ENCODE assay signal across 18 cellular contexts in genomic region chr5:1169608-1170115, GRCh38. TPM values are rescaled to one million over a fixed set of nuclear protein-coding genes. Genes with fewer than 3 reads are reported as not detected.
DNase-seq lines count a peak whose midpoint lies in the region; ATAC-seq and TF ChIP-seq lines count a peak whose summit lies in the region.
"Had no signal": no experiment of that assay in that cellular context is flagged by ENCODE, and none has a peak within 500 bp of the region (broad histone marks: within the 10 kb centered on the region; RNA-seq: fewer than 3 reads in every experiment).

No MANE protein-coding gene starts in this region.

- H3K4me1 Mint-ChIP-seq in natural killer cell treated with Interleukin-12 subunit alpha and Interleukin-12 subunit beta and Interleukin-15 and Interleukin-18, amount 100 ng/mL, for 72 hours (ENCODE audit: low read depth in 2 of 2), result peaks cover 12 to 20% of the 10 kb centered on the region in 2 donors
- peaks cover 16 to 21% of the 10 kb centered on the region in 2 donors for H3K4me1 Mint-ChIP-seq in natural killer cell
- peaks cover 4% of the 10 kb centered on the region for H3K4me1 Mint-ChIP-seq in chondrocyte (ENCODE audit: low read depth)
- H3K4me1 Mint-ChIP-seq in MCF 10A (ENCODE audit: insufficient read depth, unreplicated experiment), result peaks cover 6% of the 10 kb centered on the region

- H3K9me3 ChIP-seq in lower lobe of right lung (no peaks in the 10 kb centered on the region), aorta (ENCODE audit: control insufficient read depth, low read length) (no peaks in the 10 kb centered on the region)
- H3K9me3 ChIP-seq: A549, BE2C had no signal

- TF ChIP-seq CTCF in natural killer cell (IDR thresholded peaks at IDR 0.05) (no peak), chondrocyte (IDR thresholded peaks at IDR 0.05) (no peak), lower lobe of right lung (IDR thresholded peaks at IDR 0.05) (no peak), MCF 10A (IDR thresholded peaks at IDR 0.05; ENCODE audit: unreplicated experiment) (no peak)

- H3K27me3 Mint-ChIP-seq in natural killer cell treated with Interleukin-12 subunit alpha and Interleukin-12 subunit beta and Interleukin-15 and Interleukin-18, amount 100 ng/mL, for 72 hours, result peaks cover 10 to 13% of the 10 kb centered on the region in 2 donors
- H3K27me3 Mint-ChIP-seq in natural killer cell (ENCODE audit: low read depth in 2 of 2) (peaks cover 6 to 15% of the 10 kb centered on the region in 2 donors), chondrocyte (ENCODE audit: low read depth) (peaks cover 22% of the 10 kb centered on the region), MCF 10A (ENCODE audit: insufficient read depth, unreplicated experiment) (peaks cover 12% of the 10 kb centered on the region)

- H3K36me3 ChIP-seq in lower lobe of right lung (no peaks in the 10 kb centered on the region), aorta (ENCODE audit: control insufficient read depth in 1 of 2, insufficient read depth in 2 of 2, low read length in 1 of 2) (no peaks in the 10 kb centered on the region)
- H3K36me3 ChIP-seq: BE2C had no signal

- no peaks in the 10 kb centered on the region for H3K36me3 Mint-ChIP-seq in natural killer cell treated with Interleukin-12 subunit alpha and Interleukin-12 subunit beta and Interleukin-15 and Interleukin-18, amount 100 ng/mL, for 72 hours
- no peaks in the 10 kb centered on the region for H3K36me3 Mint-ChIP-seq in natural killer cell
- no peaks in the 10 kb centered on the region for H3K36me3 Mint-ChIP-seq in chondrocyte (ENCODE audit: low read depth)
- H3K36me3 Mint-ChIP-seq in MCF 10A (ENCODE audit: insufficient read depth, unreplicated experiment), result no peaks in the 10 kb centered on the region
- H3K36me3 Mint-ChIP-seq: CD4-positive, alpha-beta memory T cell had no signal

- peak; percentile 10 for DNase-seq in natural killer cell treated with Interleukin-12 subunit alpha and Interleukin-12 subunit beta and Interleukin-15 and Interleukin-18, amount 100 ng/mL, for 72 hours (ENCODE audit: low spot score)
- DNase-seq in natural killer cell, result no peak
- DNase-seq in chondrocyte (ENCODE audit: low spot score), result peak; percentile 78
- peak; percentile 27 for DNase-seq in lower lobe of right lung
- DNase-seq in aorta, result peak; percentile 29 to 33
- no peak for DNase-seq in MCF 10A (ENCODE audit: unreplicated experiment)
- no peak for DNase-seq in HCEC 1CT
- DNase-seq in left colon, result no peak
- DNase-seq: BE2C; CD4-positive, alpha-beta memory T cell; DMS153; GDM1; GOT3 had no signal

- no peak overlapping the region for H3K27ac Mint-ChIP-seq in natural killer cell treated with Interleukin-12 subunit alpha and Interleukin-12 subunit beta and Interleukin-15 and Interleukin-18, amount 100 ng/mL, for 72 hours
- no peak overlapping the region for H3K27ac Mint-ChIP-seq in natural killer cell
- no peak overlapping the region for H3K27ac Mint-ChIP-seq in chondrocyte (ENCODE audit: unreplicated experiment)
- H3K27ac Mint-ChIP-seq in MCF 10A (ENCODE audit: low read depth, unreplicated experiment), result no peak overlapping the region
- H3K27ac Mint-ChIP-seq: CD4-positive, alpha-beta memory T cell had no signal

- CTCF ChIA-PET in MCF 10A (lab: Yijun Ruan, JAX), result interaction anchor here (0.9 to 4.1 kb wide), 12 partner anchors 13 to 484 kb away, joined by 3 to 20 read pairs (median 4); no protein-coding TSS in a partner anchor

- no peaks in the 10 kb centered on the region for H3K9me3 Mint-ChIP-seq in natural killer cell treated with Interleukin-12 subunit alpha and Interleukin-12 subunit beta and Interleukin-15 and Interleukin-18, amount 100 ng/mL, for 72 hours
- H3K9me3 Mint-ChIP-seq in natural killer cell (no peaks in the 10 kb centered on the region), chondrocyte (ENCODE audit: low read depth) (no peaks in the 10 kb centered on the region), MCF 10A (ENCODE audit: unreplicated experiment) (no peaks in the 10 kb centered on the region)
- H3K9me3 Mint-ChIP-seq: CD4-positive, alpha-beta memory T cell had no signal

- no peak overlapping the region for H3K4me3 Mint-ChIP-seq in natural killer cell treated with Interleukin-12 subunit alpha and Interleukin-12 subunit beta and Interleukin-15 and Interleukin-18, amount 100 ng/mL, for 72 hours
- H3K4me3 Mint-ChIP-seq in natural killer cell, result no peak overlapping the region
- no peak overlapping the region for H3K4me3 Mint-ChIP-seq in chondrocyte (ENCODE audit: unreplicated experiment)
- H3K4me3 Mint-ChIP-seq in MCF 10A (ENCODE audit: unreplicated experiment), result no peak overlapping the region
- H3K4me3 Mint-ChIP-seq: CD4-positive, alpha-beta memory T cell had no signal

- no peak overlapping the region for H3K27ac ChIP-seq in lower lobe of right lung
- no peak overlapping the region for H3K27ac ChIP-seq in aorta (ENCODE audit: low read depth in 1 of 2, low read length in 2 of 2)
- H3K27ac ChIP-seq: A549, C4-2B, HL-60 had no signal

- H3K4me1 ChIP-seq in lower lobe of right lung, result peaks cover 11% of the 10 kb centered on the region
- no peaks in the 10 kb centered on the region for H3K4me1 ChIP-seq in aorta (ENCODE audit: control insufficient read depth in 1 of 2, insufficient read depth in 2 of 2, low read length in 2 of 2)

- 86 to 90% methylated on average over 14 of the region's 14 CpGs for WGBS in aorta, 2 donors

- no peak for ATAC-seq in natural killer cell treated with Interleukin-12 subunit alpha and Interleukin-12 subunit beta and Interleukin-15 and Interleukin-18, amount 100 ng/mL, for 72 hours
- no peak for ATAC-seq in natural killer cell
- no peak for ATAC-seq in lower lobe of right lung
- no peak for ATAC-seq in aorta (ENCODE audit: low FRiP score)
- no peak for ATAC-seq in left colon
- ATAC-seq: A549, HCT116 had no signal

- no TSS peak for BruUV-seq in MCF 10A (replicated peaks; lab: Mats Ljungman, UMichigan)

- intact Hi-C loops in natural killer cell (cut with micrococcal nuclease) (no loop called here), lower lobe of right lung (cut with DNase I) (no loop called here), aorta (cut with DNase I) (loop anchor here (2.0 to 5.0 kb wide), 2 partner anchors 475 to 478 kb away; no protein-coding TSS in a partner anchor), MCF 10A (cut with micrococcal nuclease) (loop anchor here (5.0 to 10.0 kb wide), 3 partner anchors 167 to 497 kb away; partner anchors contain the start of gene CLPTM1L), left colon (cut with DNase I, micrococcal nuclease) (loop anchor here in 1 of 2 donors (10.0 kb wide), 1 partner anchor 475 kb away; no protein-coding TSS in a partner anchor)

- POLR2A ChIA-PET in MCF 10A (lab: Yijun Ruan, JAX), result no interaction called here

- H3K4me3 ChIP-seq in lower lobe of right lung (no peak overlapping the region), aorta (ENCODE audit: low read length in 2 of 2) (no peak overlapping the region)
- H3K4me3 ChIP-seq: A549 had no signal

- peaks cover 7% of the 10 kb centered on the region for H3K27me3 ChIP-seq in lower lobe of right lung (ENCODE audit: low read depth)
- no peaks in the 10 kb centered on the region for H3K27me3 ChIP-seq in aorta (ENCODE audit: control insufficient read depth in 1 of 2, insufficient read depth in 2 of 2, low read length in 1 of 2)
- H3K27me3 ChIP-seq: BE2C had no signal

RNA-seq across cellular contexts. Expression of gene SLC6A19, which starts 31.7 kb away (rescaled TPM):
- not detected for total RNA-seq in natural killer cell treated with Interleukin-12 subunit alpha and Interleukin-12 subunit beta and Interleukin-15 and Interleukin-18, amount 100 ng/mL, for 72 hours
- total RNA-seq in natural killer cell, result not detected
- not detected in 3 replicates for total RNA-seq in chondrocyte
- not detected for total RNA-seq in lower lobe of right lung
- under 1 TPM in 1 of 2 donors, not detected in 1; 0.12 TPM for total RNA-seq in aorta
- 1 to 10 TPM in 1 of 2 donors, not detected in 1; 9.5 TPM for polyA plus RNA-seq in aorta
- not detected in 2 replicates for total RNA-seq in MCF 10A (2022)
- 10 to 100 TPM in 1 of 2 donors, 1 to 10 TPM in 1; 5.8 to 72.5 TPM for total RNA-seq in left colon
- total RNA-seq: CD4-positive, alpha-beta memory T cell had no signal
- polyA plus RNA-seq: AG04450; CD4-positive, alpha-beta memory T cell had no signal

RNA-seq across cellular contexts. Expression of gene SLC6A18, which starts 55.5 kb away (rescaled TPM):
- total RNA-seq in natural killer cell treated with Interleukin-12 subunit alpha and Interleukin-12 subunit beta and Interleukin-15 and Interleukin-18, amount 100 ng/mL, for 72 hours, result not detected
- total RNA-seq in natural killer cell, result not detected
- not detected in 3 replicates for total RNA-seq in chondrocyte
- total RNA-seq in lower lobe of right lung, result not detected
- total RNA-seq in aorta, result not detected
- not detected for polyA plus RNA-seq in aorta
- total RNA-seq in MCF 10A (2022), result not detected in 2 replicates
- total RNA-seq in left colon, result under 1 TPM in 1 of 2 donors, not detected in 1; 0.11 TPM
- total RNA-seq: CD4-positive, alpha-beta memory T cell had no signal
- polyA plus RNA-seq: A549; AG04450; CD4-positive, alpha-beta memory T cell had no signal

RNA-seq across cellular contexts. Expression of gene SLC12A7, which starts 57.8 kb away (rescaled TPM):
- 10 to 100 TPM; 13.5 to 21.9 TPM for total RNA-seq in natural killer cell treated with Interleukin-12 subunit alpha and Interleukin-12 subunit beta and Interleukin-15 and Interleukin-18, amount 100 ng/mL, for 72 hours
- total RNA-seq in natural killer cell (10 to 100 TPM; 53.2 to 92.5 (median 81.3) TPM), chondrocyte (2.0 to 4.9 TPM (median 3.7 TPM) in 3 replicates), lower lobe of right lung (49.5 TPM), aorta (10 to 100 TPM; 26.6 to 54.4 TPM), MCF 10A (2022) (6.3 and 8.1 TPM in 2 replicates), left colon (10 to 100 TPM; 70.4 to 88.3 TPM)
- 10 to 100 TPM in 1 of 2 donors, 1 to 10 TPM in 1; 4.5 to 12.1 TPM for polyA plus RNA-seq in aorta

Comparison
In these comparisons a context has a peak if more than half of its experiments do, and no peak if none do; other contexts are left out.
1. DNase-seq: peak in natural killer cell treated with Interleukin-12 subunit alpha and Interleukin-12 subunit beta and Interleukin-15 and Interleukin-18, amount 100 ng/mL, for 72 hours (single experiment), chondrocyte (single experiment), lower lobe of right lung (single experiment) and aorta (2 of 2); none in natural killer cell (single experiment), MCF 10A (single experiment), HCEC 1CT (single experiment) and left colon (0 of 2).
2. intact Hi-C loops: an anchor here in aorta (2.0 to 5.0 kb wide) and MCF 10A (5.0 to 10.0 kb wide); none called in natural killer cell and lower lobe of right lung.